ENCODE assay signal across 8 cellular contexts in the genomic region with DNA sequence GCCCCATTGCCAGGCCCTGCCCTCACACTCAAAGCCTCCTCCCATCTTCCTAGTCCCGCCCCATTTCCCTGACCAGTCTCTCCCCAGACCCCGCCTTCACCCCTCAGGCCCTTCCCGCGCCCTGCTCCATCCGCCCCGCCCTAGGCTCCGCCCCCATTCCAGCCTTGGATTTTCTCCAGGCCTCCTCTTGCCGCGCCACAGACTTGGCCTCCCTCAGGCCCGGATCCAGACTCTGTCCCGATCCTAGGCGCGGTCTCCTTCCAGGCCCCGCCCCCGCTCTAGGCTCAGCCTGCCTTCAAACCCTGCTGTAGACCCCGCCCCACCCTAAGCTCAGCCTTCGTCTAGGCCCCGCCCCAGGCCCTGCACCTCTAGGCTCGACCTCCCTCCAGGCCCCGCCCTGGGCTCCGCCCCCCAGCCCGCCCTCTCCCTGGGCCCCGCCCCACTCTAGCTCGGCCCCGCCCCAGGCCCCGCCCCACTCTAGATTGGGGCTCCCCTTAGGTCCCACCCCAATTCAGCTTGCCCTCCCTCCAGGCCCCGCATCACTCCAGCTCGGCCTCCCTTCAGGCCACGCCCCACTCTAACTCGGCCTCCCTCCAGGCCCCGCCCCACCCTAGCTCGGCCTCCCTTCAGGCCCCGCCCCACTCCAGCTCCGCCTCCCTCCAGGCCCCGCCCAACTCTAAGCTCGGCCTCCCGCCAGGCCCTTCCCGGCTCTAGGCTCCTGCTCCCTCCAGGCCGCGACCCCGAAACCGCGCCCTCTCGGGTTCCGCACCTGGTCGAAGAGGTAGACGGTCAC. TPM values are rescaled to one million over a fixed set of nuclear protein-coding genes. Genes with fewer than 3 reads are reported as not detected.
DNase-seq lines count a peak whose midpoint lies in the region; ATAC-seq and TF ChIP-seq lines count a peak whose summit lies in the region.

No MANE protein-coding gene starts in this region.

- no peaks in the 10 kb centered on the region for H3K9me3 Mint-ChIP-seq in activated CD4-positive, alpha-beta memory T cell treated with anti-CD3 and anti-CD28 coated beads, Interleukin-2, amount 10 ng/mL, durations not matched to agents 7 days and 5 days

- CTCF ChIA-PET in activated CD4-positive, alpha-beta memory T cell treated with anti-CD3 and anti-CD28 coated beads, Interleukin-2, amount 10 ng/mL, durations not matched to agents 7 days and 5 days (lab: Charles Lee): interaction anchor here (0.7 to 2.0 kb wide), 9 partner anchors 13 to 179 kb away, joined by 3 to 14 read pairs (median 6); a partner anchor contains a TSS

- H3K27ac ChIP-seq in ectodermal cell (ENCODE audit: insufficient read depth, low read depth, low read length, poor library complexity, severe bottlenecking): peak overlapping the region; percentile 36
- peak overlapping the region; percentile 76 to 87 for H3K27ac ChIP-seq in lung (ENCODE audit: low read depth in 1 of 2, low read length in 1 of 2)

- 2 to 3% methylated on average over 43 to 47 of the region's 47 CpGs for WGBS in ectodermal cell, 2 experiments
- WGBS in lung, 2 donors: 1 to 2% methylated on average over 47 of the region's 47 CpGs

- H3K4me1 Mint-ChIP-seq in activated CD4-positive, alpha-beta memory T cell treated with anti-CD3 and anti-CD28 coated beads, Interleukin-2, amount 10 ng/mL, durations not matched to agents 7 days and 5 days: peaks cover 46% of the 10 kb centered on the region

- H3K36me3 ChIP-seq in ectodermal cell (ENCODE audit: control insufficient read depth, insufficient read depth, low read length) (no peaks in the 10 kb centered on the region), lung (ENCODE audit: control insufficient read depth in 2 of 2, insufficient read depth in 2 of 2, low read length in 2 of 2) (no peaks in the 10 kb centered on the region)

- no peak for TF ChIP-seq CTCF in lung (IDR thresholded peaks at IDR 0.05; ENCODE audit: control extremely low read depth, extremely low read depth)

- H3K27me3 Mint-ChIP-seq in activated CD4-positive, alpha-beta memory T cell treated with anti-CD3 and anti-CD28 coated beads, Interleukin-2, amount 10 ng/mL, durations not matched to agents 7 days and 5 days: peaks cover 56% of the 10 kb centered on the region

- H3K27me3 ChIP-seq in ectodermal cell (ENCODE audit: control insufficient read depth, insufficient read depth, low read length, poor library complexity, severe bottlenecking): peaks cover 43% of the 10 kb centered on the region
- H3K27me3 ChIP-seq in lung (ENCODE audit: control insufficient read depth, insufficient read depth): no peaks in the 10 kb centered on the region

- H3K9me3 ChIP-seq in ectodermal cell (ENCODE audit: control insufficient read depth, low read length) (no peaks in the 10 kb centered on the region), lung (ENCODE audit: control insufficient read depth in 2 of 2, insufficient read depth in 1 of 2, low read length in 1 of 2) (no peaks in the 10 kb centered on the region)

- ATAC-seq in GM19023 (IDR thresholded peaks at IDR 0.05; ENCODE audit: unreplicated experiment): peak; percentile 61
- peak; percentile 83 for ATAC-seq in HG03175 (IDR thresholded peaks at IDR 0.05; ENCODE audit: unreplicated experiment)
- peak; percentile 88 for ATAC-seq in lung (ENCODE audit: insufficient read depth, low FRiP score)

- POLR2A ChIA-PET in activated CD4-positive, alpha-beta memory T cell treated with anti-CD3 and anti-CD28 coated beads, Interleukin-2, amount 10 ng/mL, durations not matched to agents 7 days and 5 days (lab: Charles Lee): interaction anchor here (0.9 to 2.5 kb wide), 4 partner anchors 9 to 125 kb away, joined by 3 to 8 read pairs (median 4); no protein-coding TSS in a partner anchor

- H3K27ac Mint-ChIP-seq in activated CD4-positive, alpha-beta memory T cell treated with anti-CD3 and anti-CD28 coated beads, Interleukin-2, amount 10 ng/mL, durations not matched to agents 7 days and 5 days: peak overlapping the region; percentile 35

- H3K36me3 Mint-ChIP-seq in activated CD4-positive, alpha-beta memory T cell treated with anti-CD3 and anti-CD28 coated beads, Interleukin-2, amount 10 ng/mL, durations not matched to agents 7 days and 5 days (ENCODE audit: low read depth): no peaks in the 10 kb centered on the region

- H3K4me1 ChIP-seq in ectodermal cell (ENCODE audit: control insufficient read depth, insufficient read depth, low read length): peaks cover 6% of the 10 kb centered on the region
- peaks cover 0 to 11% of the 10 kb centered on the region in 2 donors for H3K4me1 ChIP-seq in lung (ENCODE audit: control insufficient read depth in 2 of 2, insufficient read depth in 2 of 2, low read length in 2 of 2)

- H3K4me3 Mint-ChIP-seq in activated CD4-positive, alpha-beta memory T cell treated with anti-CD3 and anti-CD28 coated beads, Interleukin-2, amount 10 ng/mL, durations not matched to agents 7 days and 5 days: peak overlapping the region; percentile 51

- DNase-seq in AG08396 (ENCODE audit: low spot score): peak; percentile 99
- peak; percentile 99 for DNase-seq in NCI-H748 treated with DMSO at 0.1 percent for 48 hours (lab: John Stamatoyannopoulos, UW)
- peak; percentile 88 for DNase-seq in activated CD4-positive, alpha-beta memory T cell treated with anti-CD3 and anti-CD28 coated beads, Interleukin-2, amount 10 ng/mL, durations not matched to agents 7 days and 5 days
- DNase-seq in lung (ENCODE audit: low spot score): peak; percentile 98
- peak in 2 of 3 experiments; percentile 69 to 84 for DNase-seq in stimulated activated CD4-positive, alpha-beta T cell treated with anti-CD3 and anti-CD28 coated beads, TNF-alpha, amount 100 ng/mL, for 24 hours (ENCODE audit: low read depth in 3 of 3)

- H3K4me3 ChIP-seq in ectodermal cell (ENCODE audit: insufficient read depth, low read depth, low read length) (peak overlapping the region; percentile 55), lung (peak overlapping the region; percentile 57)

RNA-seq across cellular contexts. Expression of a gene that starts 18.5 kb away (rescaled TPM):
- 1 to 10 TPM; 3.8 to 5.4 TPM for total RNA-seq in activated CD4-positive, alpha-beta memory T cell treated with anti-CD3 and anti-CD28 coated beads, Interleukin-2, amount 10 ng/mL, durations not matched to agents 7 days and 5 days
- 7.4 TPM for polyA plus RNA-seq in ectodermal cell (2013, experiment 1 of 4)
- 11.2 TPM for polyA plus RNA-seq in ectodermal cell (2013, experiment 2 of 4)
- polyA plus RNA-seq in ectodermal cell (2013, experiment 3 of 4): 8.3 TPM
- polyA plus RNA-seq in ectodermal cell (2013, experiment 4 of 4): 10.1 TPM
- 10 to 100 TPM in 1 of 2 donors, 1 to 10 TPM in 1; 3.1 to 10.7 TPM for total RNA-seq in lung
- 1 to 10 TPM; 1.9 to 6.5 TPM for polyA plus RNA-seq in lung

RNA-seq across cellular contexts. Expression of a gene that starts 24.0 kb away (rescaled TPM):
- total RNA-seq in activated CD4-positive, alpha-beta memory T cell treated with anti-CD3 and anti-CD28 coated beads, Interleukin-2, amount 10 ng/mL, durations not matched to agents 7 days and 5 days: 10 to 100 TPM; 53.2 to 55.3 TPM
- polyA plus RNA-seq in ectodermal cell (2013, experiment 1 of 4): 135 TPM
- 126 TPM for polyA plus RNA-seq in ectodermal cell (2013, experiment 2 of 4)
- polyA plus RNA-seq in ectodermal cell (2013, experiment 3 of 4): 104 TPM
- 116 TPM for polyA plus RNA-seq in ectodermal cell (2013, experiment 4 of 4)
- 10 to 100 TPM; 45.3 to 72.5 TPM for total RNA-seq in lung
- polyA plus RNA-seq in lung: 10 to 100 TPM; 44.1 to 53.1 TPM

RNA-seq across cellular contexts. Expression of a gene that starts 37.7 kb away (rescaled TPM):
- under 1 TPM; 0.73 to 0.86 TPM for total RNA-seq in activated CD4-positive, alpha-beta memory T cell treated with anti-CD3 and anti-CD28 coated beads, Interleukin-2, amount 10 ng/mL, durations not matched to agents 7 days and 5 days
- 0.59 TPM for polyA plus RNA-seq in ectodermal cell (2013, experiment 1 of 4)
- 0.87 TPM for polyA plus RNA-seq in ectodermal cell (2013, experiment 2 of 4)
- 0.27 TPM for polyA plus RNA-seq in ectodermal cell (2013, experiment 3 of 4)
- 0.61 TPM for polyA plus RNA-seq in ectodermal cell (2013, experiment 4 of 4)
- total RNA-seq in lung: under 1 TPM; 0.82 to 0.83 TPM
- under 1 TPM; 0.21 to 0.35 TPM for polyA plus RNA-seq in lung

RNA-seq across cellular contexts. Expression of a gene that starts 47.3 kb away (rescaled TPM):
- 10 to 100 TPM; 25.6 to 27.1 TPM for total RNA-seq in activated CD4-positive, alpha-beta memory T cell treated with anti-CD3 and anti-CD28 coated beads, Interleukin-2, amount 10 ng/mL, durations not matched to agents 7 days and 5 days
- polyA plus RNA-seq in ectodermal cell (2013, experiment 1 of 4): 36.5 TPM
- 38.5 TPM for polyA plus RNA-seq in ectodermal cell (2013, experiment 2 of 4)
- polyA plus RNA-seq in ectodermal cell (2013, experiment 3 of 4): 17.1 TPM
- 20.9 TPM for polyA plus RNA-seq in ectodermal cell (2013, experiment 4 of 4)
- 10 to 100 TPM; 14.6 to 38.1 TPM for total RNA-seq in lung
- 10 to 100 TPM in 1 of 2 donors, 1 to 10 TPM in 1; 8.9 to 29.2 TPM for polyA plus RNA-seq in lung

RNA-seq across cellular contexts. Expression of a gene that starts 58.9 kb away (rescaled TPM):
- not detected for total RNA-seq in activated CD4-positive, alpha-beta memory T cell treated with anti-CD3 and anti-CD28 coated beads, Interleukin-2, amount 10 ng/mL, durations not matched to agents 7 days and 5 days
- polyA plus RNA-seq in ectodermal cell (2013, experiment 1 of 4): not detected
- not detected for polyA plus RNA-seq in ectodermal cell (2013, experiment 2 of 4)
- polyA plus RNA-seq in ectodermal cell (2013, experiment 3 of 4): not detected
- not detected for polyA plus RNA-seq in ectodermal cell (2013, experiment 4 of 4)
- 10 to 100 TPM in 1 of 2 donors, 1 to 10 TPM in 1; 1.2 to 10.5 TPM for total RNA-seq in lung
- 10 to 100 TPM; 10.9 to 22.9 TPM for polyA plus RNA-seq in lung

Comparison
In these comparisons a context has a peak if more than half of its experiments do, and no peak if none do; other contexts are left out.
1. Peak in every context shown above with its lines: DNase-seq, ATAC-seq, H3K4me3 ChIP-seq and H3K27ac ChIP-seq.